ENCODE assay signal across 8 cellular contexts in genomic region chr5:91101777-91102379, GRCh38.
DNase-seq lines count a peak whose midpoint lies in the region; ATAC-seq, FAIRE-seq and TF ChIP-seq lines count a peak whose summit lies in the region.

No MANE protein-coding gene starts in this region.

- no peak overlapping the region for H3K23ac ChIP-seq in H1 (ENCODE audit: insufficient read length)

- no peaks in the 10 kb centered on the region for H3K36me3 Mint-ChIP-seq in CD8-positive, alpha-beta memory T cell
- no peaks in the 10 kb centered on the region for H3K36me3 Mint-ChIP-seq in memory B cell

- no peak for TF ChIP-seq EP300 in H1 (IDR thresholded peaks at IDR 0.05; ENCODE audit: borderline replicate concordance in 1 of 2, low read depth in 2 of 2, low read length in 2 of 2)

- H3K79me2 ChIP-seq in H1 (ENCODE audit: control insufficient read depth in 1 of 2, insufficient read depth in 2 of 2, low read length in 2 of 2): no peaks in the 10 kb centered on the region; a peak in 1 of 4 replicates

- peak; percentile 87 to 89 for TF ChIP-seq RAD21 in H1 (IDR thresholded peaks at IDR 0.05 in 1 of 2, conservative IDR thresholded peaks at IDR 0.05 in 1 of 2; ENCODE audit: low read depth in 2 of 2, low read length in 2 of 2)

- no peak overlapping the region for H2BK15ac ChIP-seq in H1 (ENCODE audit: low read length)

- no peak overlapping the region for H2BK5ac ChIP-seq in H1 (ENCODE audit: low read depth, low read length)

- H4K91ac ChIP-seq in H1 (replicated peaks; ENCODE audit: insufficient read length, low read length): no peak overlapping the region

- CTCF ChIA-PET in CD8-positive, alpha-beta memory T cell (lab: Charles Lee): interaction anchor here (0.6 to 1.8 kb wide), 3 partner anchors 121 to 318 kb away, joined by 3 to 4 read pairs (median 4); no protein-coding TSS in a partner anchor
- CTCF ChIA-PET in H1 (lab: Charles Lee; ENCODE audit: partially characterized antibody): interaction anchor here (0.6 to 4.0 kb wide), 12 partner anchors 9 to 318 kb away, joined by 3 to 17 read pairs (median 4); no protein-coding TSS in a partner anchor

- no peak overlapping the region for H4K5ac ChIP-seq in H1 (ENCODE audit: insufficient read length, low read depth, low read length)

- no peak overlapping the region for H3K4me2 ChIP-seq in H1 (ENCODE audit: insufficient read depth in 1 of 2, low read depth in 2 of 2, low read length in 2 of 2)

- peak; percentile 96 for FAIRE-seq in H1 (lab: Jason Lieb, UNC)

- H4K20me1 ChIP-seq in H1 (replicated peaks in 1 of 2; ENCODE audit: control insufficient read depth in 1 of 2, insufficient read depth in 2 of 2, low read length in 2 of 2): no peaks in the 10 kb centered on the region

- no peak overlapping the region for H3K9ac ChIP-seq in H1 (replicated peaks in 1 of 4; ENCODE audit: extremely low read depth in 1 of 4, low read depth in 3 of 4, low read length in 3 of 4)

- H2BK120ac ChIP-seq in H1 (replicated peaks; ENCODE audit: low read depth, low read length): no peak overlapping the region

- H3K18ac ChIP-seq in H1 (ENCODE audit: extremely low read depth, low read length): no peak overlapping the region

- no peaks in the 10 kb centered on the region for H3K9me3 ChIP-seq in CD8-positive, alpha-beta memory T cell (ENCODE audit: low read length)
- H3K9me3 ChIP-seq in H1 (ENCODE audit: insufficient read depth in 2 of 2, low read depth in 1 of 2, low read length in 1 of 2): no peaks in the 10 kb centered on the region

- peak; percentile 44 to 78 (median 69) for TF ChIP-seq CTCF in H1 (IDR thresholded peaks at IDR 0.05; ENCODE audit: control extremely low read depth in 1 of 3, insufficient read depth in 1 of 3, low read depth in 1 of 3, low read length in 3 of 3)

- peak in 4 of 5 donors; percentile 11 to 63 (median 24) for DNase-seq in CD8-positive, alpha-beta memory T cell
- DNase-seq in GM19240 (ENCODE audit: insufficient read length, low spot score) (peak; percentile 26), NCI-H510A (lab: John Stamatoyannopoulos, UW) (peak; percentile 3), H1 (ENCODE audit: low read depth in 1 of 2, low spot score in 2 of 2) (peak; percentile 53 to 64), memory B cell (ENCODE audit: low spot score in 2 of 2) (peak; percentile 24 to 37)
- DNase-seq in activated CD4-positive, alpha-beta T cell treated with anti-CD3 and anti-CD28 coated beads, Interleukin-2, amount 50 U/mL, for 1 hour: peak; percentile 27
- peak; percentile 2 for DNase-seq in stimulated activated CD8-positive, alpha-beta memory T cell treated with anti-CD3 and anti-CD28 coated beads, Interleukin-4, amount 100 ng/mL, for 24 hours (ENCODE audit: low read depth)

- H3K4me3 ChIP-seq in CD8-positive, alpha-beta memory T cell (ENCODE audit: low read length): no peak overlapping the region
- no peak overlapping the region for H3K4me3 ChIP-seq in H1 (ENCODE audit: extremely low read depth in 1 of 4, insufficient read depth in 2 of 4, low read depth in 3 of 4, low read length in 4 of 4)

- no peak overlapping the region for H3K4ac ChIP-seq in H1 (replicated peaks; ENCODE audit: insufficient read length, low read depth, low read length)

- H2AK5ac ChIP-seq in H1 (ENCODE audit: low read depth, low read length): no peak overlapping the region

- no peak overlapping the region for H3K4me3 Mint-ChIP-seq in CD8-positive, alpha-beta memory T cell
- no peak overlapping the region for H3K4me3 Mint-ChIP-seq in memory B cell

- no peak overlapping the region for H3K14ac ChIP-seq in H1 (ENCODE audit: insufficient read length)

- H2AFZ ChIP-seq in H1 (ENCODE audit: low read length): no peak overlapping the region

- no peak overlapping the region for H3K27ac Mint-ChIP-seq in CD8-positive, alpha-beta memory T cell
- H3K27ac Mint-ChIP-seq in memory B cell: no peak overlapping the region

- no peaks in the 10 kb centered on the region for H3K23me2 ChIP-seq in H1 (ENCODE audit: low read depth, low read length)

- WGBS in H1 (ENCODE audit: extremely low coverage in 1 of 2, insufficient coverage in 1 of 2, insufficient read length in 1 of 2, insufficient replicate concordance in 2 of 2, low coverage in 1 of 2, low lambda C conversion rate in 2 of 2, missing lambda C conversion rate in 1 of 2), 2 experiments: 76% methylated on average over 7 of the region's 7 CpGs; no CpG with 5 or more reads in 1 of the 2 experiments

- TF ChIP-seq POLR2A in H1 (IDR thresholded peaks at IDR 0.05; ENCODE audit: control extremely low read depth in 1 of 2, low read depth in 2 of 2, low read length in 2 of 2): no peak

- H3K79me1 ChIP-seq in H1 (ENCODE audit: low read depth, low read length): no peaks in the 10 kb centered on the region

- no peak overlapping the region for H4K8ac ChIP-seq in H1 (ENCODE audit: extremely low read depth, insufficient read depth, low read length)

- POLR2A ChIA-PET in CD8-positive, alpha-beta memory T cell (lab: Charles Lee): no interaction called here
- POLR2A ChIA-PET in H1 (lab: Charles Lee; ENCODE audit: partially characterized antibody): no interaction called here

- no peak overlapping the region for H2BK20ac ChIP-seq in H1 (ENCODE audit: low read length)

- H3K27ac ChIP-seq in CD8-positive, alpha-beta memory T cell (ENCODE audit: low read depth, low read length): no peak overlapping the region
- H3K27ac ChIP-seq in H1 (ENCODE audit: low read depth, low read length): no peak overlapping the region

- H3K27me3 Mint-ChIP-seq in CD8-positive, alpha-beta memory T cell: peaks cover 0 to 10% of the 10 kb centered on the region in 2 donors
- peaks cover 7% of the 10 kb centered on the region for H3K27me3 Mint-ChIP-seq in memory B cell

- no peaks in the 10 kb centered on the region for H3K36me3 ChIP-seq in CD8-positive, alpha-beta memory T cell (ENCODE audit: insufficient read depth, low read length)
- H3K36me3 ChIP-seq in H1 (ENCODE audit: control insufficient read depth in 2 of 4, insufficient read depth in 4 of 4, low read length in 3 of 4): peaks cover 0 to 23% (median 11%) of the 10 kb centered on the region in 4 experiments; a peak in 5 of 8 replicates

- H3K4me1 Mint-ChIP-seq in CD8-positive, alpha-beta memory T cell: no peaks in the 10 kb centered on the region
- H3K4me1 Mint-ChIP-seq in memory B cell: no peaks in the 10 kb centered on the region

- peaks cover 0 to 2% (median 0%) of the 10 kb centered on the region in 5 donors for H3K9me3 Mint-ChIP-seq in CD8-positive, alpha-beta memory T cell
- H3K9me3 Mint-ChIP-seq in memory B cell: no peaks in the 10 kb centered on the region

- no peak overlapping the region for H2BK12ac ChIP-seq in H1 (ENCODE audit: low read depth, low read length)

- ATAC-seq in HG03196 (IDR thresholded peaks at IDR 0.05; ENCODE audit: unreplicated experiment): peak; percentile 97
- peak; percentile 81 for ATAC-seq in memory B cell (ENCODE audit: low read depth)

- no peaks in the 10 kb centered on the region for H3K27me3 ChIP-seq in CD8-positive, alpha-beta memory T cell (ENCODE audit: insufficient read depth, low read length, poor library complexity, severe bottlenecking)
- no peaks in the 10 kb centered on the region for H3K27me3 ChIP-seq in H1 (replicated peaks in 1 of 4; ENCODE audit: control insufficient read depth in 3 of 4, extremely low read depth in 1 of 4, insufficient read depth in 3 of 4, low read length in 3 of 4)

- no peak overlapping the region for H3K56ac ChIP-seq in H1 (replicated peaks; ENCODE audit: insufficient read length, low read depth, low read length)

- H3K4me1 ChIP-seq in CD8-positive, alpha-beta memory T cell (ENCODE audit: insufficient read depth, low read length): no peaks in the 10 kb centered on the region
- peaks cover 0 to 14% (median 4%) of the 10 kb centered on the region in 4 experiments; a peak in 6 of 7 replicates for H3K4me1 ChIP-seq in H1 (replicated peaks in 1 of 4; ENCODE audit: control insufficient read depth in 3 of 4, insufficient read depth in 4 of 4, low read length in 3 of 4)

Comparison
In these comparisons a context has a peak if more than half of its experiments do, and no peak if none do; other contexts are left out.
1. DNase-seq: peak in every context shown above with its lines; median percentile 58 in H1; 30 in memory B cell; 27 in activated CD4-positive, alpha-beta T cell treated with anti-CD3 and anti-CD28 coated beads, Interleukin-2, amount 50 U/mL, for 1 hour; 26 in GM19240; 24 in CD8-positive, alpha-beta memory T cell; 3 in NCI-H510A; 2 in stimulated activated CD8-positive, alpha-beta memory T cell treated with anti-CD3 and anti-CD28 coated beads, Interleukin-4, amount 100 ng/mL, for 24 hours.